Comparison of ENCODE assay signal across 8 cellular contexts in the genomic region with DNA sequence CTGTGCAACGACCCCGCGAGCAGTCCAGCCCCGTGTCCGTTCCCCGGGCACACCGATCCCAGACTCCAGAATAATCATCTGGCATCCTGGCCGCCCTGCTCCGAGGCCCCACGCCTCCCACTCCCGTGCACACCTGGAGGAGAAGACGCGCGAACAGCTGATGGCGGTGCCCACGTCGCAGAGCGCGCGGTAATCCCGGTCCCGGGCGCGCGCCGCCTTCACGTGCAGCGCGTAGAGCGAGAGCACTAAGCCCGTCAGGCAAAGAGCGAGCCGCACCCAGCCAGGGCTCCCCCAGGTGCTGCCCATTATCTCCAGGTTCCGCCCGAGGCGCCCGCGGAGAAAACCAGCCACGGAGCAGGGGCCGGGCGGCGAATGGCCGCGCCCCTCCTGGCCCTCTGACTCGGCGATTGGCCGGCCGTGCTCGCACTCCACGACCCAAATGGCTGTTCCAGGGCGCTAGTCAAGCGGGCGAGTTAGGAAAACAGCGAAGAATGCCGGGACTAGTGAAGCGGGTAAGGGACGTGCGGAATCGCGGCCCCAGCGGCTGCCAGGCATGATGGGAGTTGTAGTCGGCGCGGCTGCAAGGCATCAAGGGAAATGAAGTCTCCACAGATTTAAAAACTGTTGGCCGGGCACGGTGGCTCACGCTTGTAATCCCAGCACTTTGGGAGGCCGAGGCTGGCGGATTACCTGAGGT.
DNase-seq lines count a peak whose midpoint lies in the region; ATAC-seq lines count a peak whose summit lies in the region.

Gene VKORC1, minus strand, starts transcription at position 374 of the 697 bp plus-strand sequence. Its CDS starts 68 bp downstream, at position 306.

- ATAC-seq in GM18909 (IDR thresholded peaks at IDR 0.05; ENCODE audit: poor library complexity, unreplicated experiment) (peak; percentile 86), HG03175 (IDR thresholded peaks at IDR 0.05; ENCODE audit: unreplicated experiment) (peak; percentile 82)
- ATAC-seq in central memory CD8-positive, alpha-beta T cell (replicated peaks; ENCODE audit: extremely low read depth, poor library complexity, severe bottlenecking) = peak; percentile 86

- peak within 1 kb of the TSS; percentile 98 for H3K4me3 Mint-ChIP-seq in central memory CD8-positive, alpha-beta T cell

- H3K27ac Mint-ChIP-seq in central memory CD8-positive, alpha-beta T cell (ENCODE audit: low read depth) = peak within 1 kb of the TSS; percentile 88

- DNase-seq in AG08396 (ENCODE audit: low spot score) (peak; percentile 97), NCI-H345 (lab: John Stamatoyannopoulos, UW) (peak; percentile 99), islet precursor cell (peak; percentile 99)
- peak; percentile 73 for DNase-seq in activated CD4-positive, CD25-positive, alpha-beta regulatory T cell treated with anti-CD3 and anti-CD28 coated beads, Interleukin-2, amount 50 U/mL, for 16 hours (ENCODE audit: low read depth, low spot score)
- DNase-seq in central memory CD8-positive, alpha-beta T cell (ENCODE audit: low spot score in 2 of 2) = peak; percentile 68 to 70
- peak; percentile 83 to 89 (median 88) for DNase-seq in stimulated activated CD4-positive, alpha-beta T cell treated with anti-CD3 and anti-CD28 coated beads, Interleukin-12 subunit alpha, Interleukin-12 subunit beta, amount 100 ng/mL, for 48 hours (ENCODE audit: low read depth in 2 of 3, low spot score in 1 of 3)

- H3K9me3 Mint-ChIP-seq in central memory CD8-positive, alpha-beta T cell = no peaks in the 10 kb centered on the region

- no peaks in the 10 kb centered on the region for H3K27me3 Mint-ChIP-seq in central memory CD8-positive, alpha-beta T cell

- H3K4me1 Mint-ChIP-seq in central memory CD8-positive, alpha-beta T cell = peaks cover 27% of the 10 kb centered on the region

- peaks cover 6% of the 10 kb centered on the region for H3K36me3 Mint-ChIP-seq in central memory CD8-positive, alpha-beta T cell (ENCODE audit: insufficient read depth)

Comparison
In these comparisons a context has a peak if more than half of its experiments do, and no peak if none do; other contexts are left out.
1. Peak in every context shown above with its lines: DNase-seq and ATAC-seq.